28 cellular contexts compared by ENCODE assay signal in genomic region chr16:15445450-15445849, GRCh38.
"Had no signal": no experiment of that assay in that cellular context is flagged by ENCODE, and none has a peak within 500 bp of the region (broad histone marks: within the 10 kb centered on the region; RNA-seq: fewer than 3 reads in every experiment).

No MANE protein-coding gene starts in this region.

- H3K36me3 Mint-ChIP-seq: stimulated activated effector memory CD8-positive, alpha-beta T cell treated with anti-CD3 and anti-CD28 coated beads, Interleukin-12 subunit alpha, Interleukin-12 subunit beta, amount 100 ng/mL, for 72 hours; type B pancreatic cell had no signal

- H3K4me1 Mint-ChIP-seq: stimulated activated naive B cell treated with anti-CD40 and anti-IgM and Interleukin-4, amounts not matched to agents 10 μg/mL and 1 μg/mL and 100 μg/mL, for 72 hours; stimulated activated naive CD8-positive, alpha-beta T cell treated with anti-CD3 and anti-CD28 coated beads, Interleukin-15, amount 100 ng/mL, for 72 hours had no signal

- H3K4me3 ChIP-seq: stomach, suprapubic skin, testis, thoracic aorta, tibial artery, tibial nerve, transverse colon, upper lobe of left lung, upper lobe of right lung, uterus, vagina had no signal

- H3K4me3 Mint-ChIP-seq: stimulated activated effector memory CD8-positive, alpha-beta T cell treated with anti-CD3 and anti-CD28 coated beads, Interleukin-12 subunit alpha, Interleukin-12 subunit beta, amount 100 ng/mL, for 72 hours; stimulated activated memory B cell treated with anti-CD40 and anti-IgM and Interleukin-4, amounts not matched to agents 10 μg/mL and 1 μg/mL and 100 μg/mL, for 72 hours; stimulated activated naive B cell treated with anti-CD40 and anti-IgM and Interleukin-4, amounts not matched to agents 10 μg/mL and 1 μg/mL and 100 μg/mL, for 72 hours; stimulated activated naive CD8-positive, alpha-beta T cell treated with anti-CD3 and anti-CD28 coated beads, Interleukin-15, amount 100 ng/mL, for 72 hours; stimulated activated naive CD8-positive, alpha-beta T cell treated with anti-CD3 and anti-CD28 coated beads, Interleukin-15, Interleukin-2, amounts not matched to agents 100 ng/mL and 50 ng/mL, for 24 hours; type B pancreatic cell had no signal

- H3K27ac ChIP-seq: stomach, suprapubic skin, testis, thoracic aorta, tibial artery, tibial nerve, transverse colon, upper lobe of left lung, upper lobe of right lung, uterus, vagina had no signal

- FAIRE-seq: urothelium cell line had no signal

- H3K27me3 Mint-ChIP-seq: stimulated activated memory B cell treated with anti-CD40 and anti-IgM and Interleukin-4, amounts not matched to agents 10 μg/mL and 1 μg/mL and 100 μg/mL, for 72 hours; stimulated activated naive CD8-positive, alpha-beta T cell treated with anti-CD3 and anti-CD28 coated beads, Interleukin-15, amount 100 ng/mL, for 72 hours; type B pancreatic cell had no signal

- ATAC-seq: stimulated activated effector memory CD8-positive, alpha-beta T cell treated with anti-CD3 and anti-CD28 coated beads, Interleukin-12 subunit alpha, Interleukin-12 subunit beta, amount 100 ng/mL, for 72 hours; stimulated activated memory B cell treated with anti-CD40 and anti-IgM and Interleukin-4, amounts not matched to agents 10 μg/mL and 1 μg/mL and 100 μg/mL, for 72 hours; stimulated activated naive B cell treated with anti-CD40 and anti-IgM and Interleukin-4, amounts not matched to agents 10 μg/mL and 1 μg/mL and 100 μg/mL, for 72 hours; stimulated activated naive CD8-positive, alpha-beta T cell treated with anti-CD3 and anti-CD28 coated beads, Interleukin-15, amount 100 ng/mL, for 72 hours; stimulated activated naive CD8-positive, alpha-beta T cell treated with anti-CD3 and anti-CD28 coated beads, Interleukin-15, Interleukin-2, amounts not matched to agents 100 U/mL and 50 U/mL, for 24 hours; upper lobe of right lung had no signal

- H3K36me3 ChIP-seq: suprapubic skin, thoracic aorta, transverse colon, upper lobe of left lung, upper lobe of right lung, uterus, vagina had no signal

- H3K9me3 Mint-ChIP-seq: type B pancreatic cell had no signal

- H3K27ac Mint-ChIP-seq: stimulated activated effector memory CD8-positive, alpha-beta T cell treated with anti-CD3 and anti-CD28 coated beads, Interleukin-12 subunit alpha, Interleukin-12 subunit beta, amount 100 ng/mL, for 72 hours; stimulated activated memory B cell treated with anti-CD40 and anti-IgM and Interleukin-4, amounts not matched to agents 10 μg/mL and 1 μg/mL and 100 μg/mL, for 72 hours; stimulated activated naive B cell treated with anti-CD40 and anti-IgM and Interleukin-4, amounts not matched to agents 10 μg/mL and 1 μg/mL and 100 μg/mL, for 72 hours; stimulated activated naive CD8-positive, alpha-beta T cell treated with anti-CD3 and anti-CD28 coated beads, Interleukin-15, amount 100 ng/mL, for 72 hours; stimulated activated naive CD8-positive, alpha-beta T cell treated with anti-CD3 and anti-CD28 coated beads, Interleukin-15, Interleukin-2, amounts not matched to agents 100 ng/mL and 50 ng/mL, for 24 hours; type B pancreatic cell had no signal

- DNase-seq: stimulated activated CD4-positive, alpha-beta T cell treated with anti-CD3 and anti-CD28 coated beads, Interleukin-2, amount 100 ng/mL, for 24 hours; stimulated activated CD4-positive, alpha-beta T cell treated with anti-CD3 and anti-CD28 coated beads, Interleukin-2, amount 100 ng/mL, for 48 hours; stimulated activated CD4-positive, alpha-beta T cell treated with anti-CD3 and anti-CD28 coated beads, Interleukin-4, amount 100 ng/mL, for 1 hour; stimulated activated CD4-positive, alpha-beta T cell treated with anti-CD3 and anti-CD28 coated beads, Interleukin-4, amount 100 ng/mL, for 24 hours; stimulated activated CD4-positive, alpha-beta T cell treated with anti-CD3 and anti-CD28 coated beads, Interleukin-4, amount 100 ng/mL, for 4 hours; stimulated activated CD8-positive, alpha-beta memory T cell treated with anti-CD3 and anti-CD28 coated beads, Interleukin-4, amount 100 ng/mL, for 48 hours; stimulated activated naive B cell treated with anti-CD40 and anti-IgM and Interleukin-4, amounts not matched to agents 10 μg/mL and 1 μg/mL and 100 μg/mL, for 72 hours; stimulated activated naive CD4-positive, alpha-beta T cell; stimulated activated naive CD4-positive, alpha-beta T cell treated with Interleukin-2 at 50 U/mL for 16 hours; stimulated activated naive CD8-positive, alpha-beta T cell treated with anti-CD3 and anti-CD28 coated beads, Interleukin-15, amount 100 ng/mL, for 72 hours; stimulated activated naive CD8-positive, alpha-beta T cell treated with anti-CD3 and anti-CD28 coated beads, Interleukin-15, Interleukin-2, amounts not matched to agents 100 U/mL and 50 U/mL, for 24 hours; stomach; substantia nigra; testis; transverse colon; upper lobe of left lung; upper lobe of right lung; uterus had no signal

- H3K27me3 ChIP-seq: stomach, suprapubic skin, testis, tibial artery, tibial nerve, transverse colon, upper lobe of left lung, upper lobe of right lung, uterus, vagina had no signal

- H3K9me3 ChIP-seq: suprapubic skin, testis, tibial artery, transverse colon, upper lobe of right lung, uterus, vagina had no signal

- H3K4me1 ChIP-seq: testis, upper lobe of right lung, uterus, vagina had no signal
